8 cellular contexts compared by ENCODE assay signal in genomic region chr12:72017054-72017651, GRCh38.
A peak's percentile ranks its signal among the peaks of the same experiment; 100 is the strongest.
DNase-seq lines count a peak whose midpoint lies in the region; ATAC-seq and TF ChIP-seq lines count a peak whose summit lies in the region.

No MANE protein-coding gene starts in this region.

- H3K27ac Mint-ChIP-seq in activated T-helper 17 cell treated with anti-CD3 and anti-CD28 coated beads, Interleukin-2, amount 50 U/mL, for 72 hours = no peak overlapping the region
- H3K27ac Mint-ChIP-seq in osteocyte (ENCODE audit: unreplicated experiment) = no peak overlapping the region

- no peaks in the 10 kb centered on the region for H3K9me3 ChIP-seq in HCT116 (ENCODE audit: control insufficient read depth in 1 of 2, insufficient read depth in 1 of 2, low read depth in 1 of 2, low read length in 2 of 2)
- no peaks in the 10 kb centered on the region for H3K9me3 ChIP-seq in MG63

- peak; percentile 50 for DNase-seq in GM10248 (ENCODE audit: extremely low spot score)
- peak; percentile 85 for DNase-seq in HCT116 (ENCODE audit: low read depth, low spot score)
- DNase-seq in MG63 = peak; percentile 60
- DNase-seq in RWPE1 (ENCODE audit: low spot score) = peak; percentile 55
- DNase-seq in foreskin fibroblast = peak; percentile 56 to 86
- DNase-seq in osteocyte (ENCODE audit: extremely low spot score, unreplicated experiment) = peak; percentile 87
- peak; percentile 75 for DNase-seq in ureter (ENCODE audit: low spot score)

- H3K4me2 ChIP-seq in HCT116 (ENCODE audit: low read length) = 0 out of 2 replicates have a peak overlapping the region, but pooled peaks have one; percentile 7

- no peaks in the 10 kb centered on the region for H3K27me3 ChIP-seq in HCT116 (ENCODE audit: insufficient read depth, low read length)
- no peaks in the 10 kb centered on the region for H3K27me3 ChIP-seq in MG63

- intact Hi-C loops in HCT116 (cut with micrococcal nuclease) = loop anchor here (5.0 kb wide), 3 partner anchors 245 to 330 kb away; no protein-coding TSS in a partner anchor

- no peaks in the 10 kb centered on the region for H4K20me1 ChIP-seq in HCT116 (ENCODE audit: insufficient read depth)

- CTCF ChIA-PET in GM10248 (lab: Yijun Ruan, JAX) = interaction anchor here (0.6 to 3.0 kb wide), 16 partner anchors 8 to 448 kb away, joined by 3 to 23 read pairs (median 3); no protein-coding TSS in a partner anchor
- CTCF ChIA-PET in HCT116 (lab: Charles Lee) = interaction anchor here (1.0 to 1.9 kb wide), 10 partner anchors 21 to 329 kb away, joined by 3 to 12 read pairs (median 4); no protein-coding TSS in a partner anchor
- CTCF ChIA-PET in RWPE1 (lab: Yijun Ruan, JAX) = interaction anchor here (0.6 to 1.1 kb wide), 12 partner anchors 9 to 1287 kb away, joined by 3 to 7 read pairs (median 4); no protein-coding TSS in a partner anchor

- H3K9ac ChIP-seq in HCT116 (ENCODE audit: low read length) = no peak overlapping the region

- no peaks in the 10 kb centered on the region for H3K4me1 Mint-ChIP-seq in activated T-helper 17 cell treated with anti-CD3 and anti-CD28 coated beads, Interleukin-2, amount 50 U/mL, for 72 hours
- H3K4me1 Mint-ChIP-seq in osteocyte (ENCODE audit: unreplicated experiment) = no peaks in the 10 kb centered on the region

- POLR2A ChIA-PET in GM10248 (lab: Yijun Ruan, JAX) = no interaction called here
- POLR2A ChIA-PET in HCT116 (lab: Charles Lee) = no interaction called here
- POLR2A ChIA-PET in RWPE1 (lab: Yijun Ruan, JAX; ENCODE audit: low non-redundant PET) = no interaction called here

- no peak for TF ChIP-seq POLR2A in HCT116 (IDR thresholded peaks at IDR 0.05; ENCODE audit: borderline replicate concordance, extremely low read depth, insufficient read depth, insufficient read length)

- peak overlapping the region; percentile 72 for H2AFZ ChIP-seq in HCT116 (ENCODE audit: low read depth, low read length, poor library complexity, severe bottlenecking)

- RAD21 ChIA-PET in HCT116 (lab: Charles Lee; ENCODE audit: low non-redundant PET in 1 of 2, low total read pairs in 2 of 2, uncharacterized antibody in 2 of 2, unreplicated experiment in 2 of 2) = no interaction called here

- H3K79me2 ChIP-seq in HCT116 (ENCODE audit: insufficient read depth, low read length) = no peaks in the 10 kb centered on the region

- no peaks in the 10 kb centered on the region for H3K36me3 Mint-ChIP-seq in activated T-helper 17 cell treated with anti-CD3 and anti-CD28 coated beads, Interleukin-2, amount 50 U/mL, for 72 hours (ENCODE audit: low read depth)
- H3K36me3 Mint-ChIP-seq in osteocyte (ENCODE audit: unreplicated experiment) = no peaks in the 10 kb centered on the region

- no peak overlapping the region for H3K4me3 Mint-ChIP-seq in activated T-helper 17 cell treated with anti-CD3 and anti-CD28 coated beads, Interleukin-2, amount 50 U/mL, for 72 hours
- H3K4me3 Mint-ChIP-seq in osteocyte (ENCODE audit: unreplicated experiment) = no peak overlapping the region

- ATAC-seq in HCT116 = peak; percentile 98
- peak; percentile 78 for ATAC-seq in activated T-helper 17 cell treated with anti-CD3 and anti-CD28 coated beads, Interleukin-2, amount 50 U/mL, for 72 hours (replicated peaks)

- H3K9me3 Mint-ChIP-seq in activated T-helper 17 cell treated with anti-CD3 and anti-CD28 coated beads, Interleukin-2, amount 50 U/mL, for 72 hours = no peaks in the 10 kb centered on the region
- H3K9me3 Mint-ChIP-seq in osteocyte (ENCODE audit: unreplicated experiment) = no peaks in the 10 kb centered on the region

- peak; percentile 80 for TF ChIP-seq CTCF in GM10248 (IDR thresholded peaks at IDR 0.05; ENCODE audit: control extremely low read depth, extremely low read depth, low read depth, missing control alignments)
- peak; percentile 62 to 82 (median 80) for TF ChIP-seq CTCF in HCT116 (IDR thresholded peaks at IDR 0.05 in 2 of 3, conservative IDR thresholded peaks at IDR 0.05 in 1 of 3; ENCODE audit: borderline replicate concordance in 1 of 3, insufficient read depth in 1 of 3, low read depth in 2 of 3, low read length in 2 of 3)
- TF ChIP-seq CTCF in RWPE1 (conservative IDR thresholded peaks at IDR 0.05; ENCODE audit: low read depth) = peak; percentile 79
- peak; percentile 60 for TF ChIP-seq CTCF in foreskin fibroblast (IDR thresholded peaks at IDR 0.05; ENCODE audit: low read depth, low read length)
- peak; percentile 85 for TF ChIP-seq CTCF in osteocyte (IDR thresholded peaks at IDR 0.05)

- H3K4me3 ChIP-seq in HCT116 (replicated peaks in 1 of 2; ENCODE audit: low read depth in 1 of 2, low read length in 2 of 2) = no peak overlapping the region
- no peak overlapping the region for H3K4me3 ChIP-seq in MG63
- no peak overlapping the region for H3K4me3 ChIP-seq in foreskin fibroblast (ENCODE audit: low read depth in 1 of 2, low read length in 2 of 2)

- H3K4me1 ChIP-seq in HCT116 (ENCODE audit: control insufficient read depth in 1 of 2, insufficient read depth in 2 of 2, low read length in 2 of 2) = no peaks in the 10 kb centered on the region

- peak; percentile 86 for TF ChIP-seq RAD21 in HCT116 (IDR thresholded peaks at IDR 0.05; ENCODE audit: low read depth)

- no peaks in the 10 kb centered on the region for H3K36me3 ChIP-seq in HCT116 (ENCODE audit: control insufficient read depth in 1 of 2, insufficient read depth in 2 of 2, low read length in 2 of 2)
- no peaks in the 10 kb centered on the region for H3K36me3 ChIP-seq in MG63

- H3K27ac ChIP-seq in HCT116 (ENCODE audit: low read depth, low read length) (no peak overlapping the region), RWPE1 (no peak overlapping the region)

- no TSS peak for BruUV-seq in HCT116 (replicated peaks; lab: Mats Ljungman, UMichigan)

- H3K27me3 Mint-ChIP-seq in activated T-helper 17 cell treated with anti-CD3 and anti-CD28 coated beads, Interleukin-2, amount 50 U/mL, for 72 hours = peaks cover 20% of the 10 kb centered on the region
- H3K27me3 Mint-ChIP-seq in osteocyte (ENCODE audit: unreplicated experiment) = peaks cover 15% of the 10 kb centered on the region

- H3K9me2 ChIP-seq in HCT116 (ENCODE audit: insufficient read depth) = no peaks in the 10 kb centered on the region

TF ChIP-seq in HCT116, 20 proteins besides CTCF, POLR2A, EP300 and RAD21:
- TF ChIP-seq CEBPB (IDR thresholded peaks at IDR 0.05; ENCODE audit: low read depth) (no peak), JUND (IDR thresholded peaks at IDR 0.05) (no peak), ELF1 (IDR thresholded peaks at IDR 0.05; ENCODE audit: borderline replicate concordance, low read depth) (no peak), SRF (IDR thresholded peaks at IDR 0.05; ENCODE audit: low read depth) (no peak), SIN3A (IDR thresholded peaks at IDR 0.05; ENCODE audit: low read depth) (no peak), EZH2phosphoT487 (IDR thresholded peaks at IDR 0.05; ENCODE audit: borderline replicate concordance) (no peak)
